In genomic region chr4:81844717-81845116, GRCh38 we compare ENCODE assay signal across 8 cellular contexts.
DNase-seq lines count a peak whose midpoint lies in the region; ATAC-seq and TF ChIP-seq lines count a peak whose summit lies in the region.

No MANE protein-coding gene starts in this region.

- ATAC-seq in GM18867 (IDR thresholded peaks at IDR 0.05; ENCODE audit: unreplicated experiment) (peak; percentile 92), HG03196 (IDR thresholded peaks at IDR 0.05; ENCODE audit: unreplicated experiment) (peak; percentile 75), activated B cell treated with CpG ODN at 0.5 μM for 24 hours (ENCODE audit: low read depth) (peak; percentile 98)

- H3K27me3 Mint-ChIP-seq in activated B cell treated with CpG ODN at 0.5 μM for 24 hours: no peaks in the 10 kb centered on the region

- TF ChIP-seq CTCF in activated B cell treated with CpG ODN at 0.5 μM for 24 hours (IDR thresholded peaks at IDR 0.05): peak; percentile 69

- H3K36me3 Mint-ChIP-seq in activated B cell treated with CpG ODN at 0.5 μM for 24 hours (ENCODE audit: low read depth): no peaks in the 10 kb centered on the region

- H3K9me3 Mint-ChIP-seq in activated B cell treated with CpG ODN at 0.5 μM for 24 hours: no peaks in the 10 kb centered on the region

- CTCF ChIA-PET in activated B cell treated with CpG ODN at 0.5 μM for 24 hours (lab: Charles Lee): interaction anchor here (0.6 to 6.4 kb wide), 23 partner anchors 40 to 444 kb away, joined by 3 to 239 read pairs (median 4); partner anchors contain the start of gene RASGEF1B

- intact Hi-C loops in activated B cell treated with CpG ODN at 0.5 μM for 24 hours (cut with micrococcal nuclease): loop anchor here (1.0 to 5.0 kb wide), 11 partner anchors 74 to 516 kb away; no protein-coding TSS in a partner anchor

- no peak overlapping the region for H3K27ac Mint-ChIP-seq in activated B cell treated with CpG ODN at 0.5 μM for 24 hours

- POLR2A ChIA-PET in activated B cell treated with CpG ODN at 0.5 μM for 24 hours (lab: Charles Lee): interaction anchor here (0.7 to 2.0 kb wide), 5 partner anchors 219 to 381 kb away, joined by 3 to 26 read pairs (median 4); partner anchors contain the start of gene RASGEF1B

- H3K4me3 Mint-ChIP-seq in activated B cell treated with CpG ODN at 0.5 μM for 24 hours: no peak overlapping the region

- peak; percentile 65 for DNase-seq in AG08395 (ENCODE audit: low spot score)
- peak; percentile 56 for DNase-seq in NCI-H2196 (lab: John Stamatoyannopoulos, UW; ENCODE audit: unreplicated experiment)
- peak; percentile 33 for DNase-seq in activated B cell treated with CpG ODN at 0.5 μM for 24 hours
- peak; percentile 82 for DNase-seq in cerebellar cortex (ENCODE audit: low spot score)
- peak; percentile 85 for DNase-seq in kidney glomerular epithelial cell (lab: John Stamatoyannopoulos, UW)
- DNase-seq in stimulated activated CD4-positive, alpha-beta T cell treated with anti-CD3 and anti-CD28 coated beads, Interleukin-2, amount 100 ng/mL, for 48 hours: peak; percentile 45 to 64

- H3K4me1 Mint-ChIP-seq in activated B cell treated with CpG ODN at 0.5 μM for 24 hours: peaks cover 4% of the 10 kb centered on the region

Comparison
In these comparisons a context has a peak if more than half of its experiments do, and no peak if none do; other contexts are left out.
1. Peak in every context shown above with its lines: DNase-seq and ATAC-seq.
2. DNase-seq: peak in every context shown above with its lines; median percentile 85 in kidney glomerular epithelial cell; 82 in cerebellar cortex; 65 in AG08395; 56 in NCI-H2196; 54 in stimulated activated CD4-positive, alpha-beta T cell treated with anti-CD3 and anti-CD28 coated beads, Interleukin-2, amount 100 ng/mL, for 48 hours; 33 in activated B cell treated with CpG ODN at 0.5 μM for 24 hours.